In genomic region chr15:31320022-31320421, GRCh38 we compare ENCODE assay signal across 19 cellular contexts. TPM values are rescaled to one million over a fixed set of nuclear protein-coding genes. Genes with fewer than 3 reads are reported as not detected.
DNase-seq lines count a peak whose midpoint lies in the region; ATAC-seq and TF ChIP-seq lines count a peak whose summit lies in the region.
"Had no signal": no experiment of that assay in that cellular context is flagged by ENCODE, and none has a peak within 500 bp of the region (broad histone marks: within the 10 kb centered on the region; RNA-seq: fewer than 3 reads in every experiment).

No MANE protein-coding gene starts in this region.

- no peaks in the 10 kb centered on the region for H3K27me3 Mint-ChIP-seq in activated naive CD8-positive, alpha-beta T cell treated with anti-CD3 and anti-CD28 coated beads, Interleukin-2, amount 10 ng/mL, durations not matched to agents 7 days and 5 days
- no peaks in the 10 kb centered on the region for H3K27me3 Mint-ChIP-seq in activated naive CD8-positive, alpha-beta T cell treated with anti-CD3 and anti-CD28 coated beads, Interleukin-2, amount 50 U/mL, for 24 hours
- H3K27me3 Mint-ChIP-seq in activated T-helper 17 cell treated with anti-CD3 and anti-CD28 coated beads, Interleukin-2, amount 50 U/mL, for 72 hours: no peaks in the 10 kb centered on the region

- peak overlapping the region; percentile 54 for H3K27ac Mint-ChIP-seq in activated naive CD8-positive, alpha-beta T cell treated with anti-CD3 and anti-CD28 coated beads, Interleukin-2, amount 10 ng/mL, durations not matched to agents 7 days and 5 days
- no peak overlapping the region for H3K27ac Mint-ChIP-seq in activated naive CD8-positive, alpha-beta T cell treated with anti-CD3 and anti-CD28 coated beads, Interleukin-2, amount 50 U/mL, for 24 hours
- H3K27ac Mint-ChIP-seq in activated T-helper 17 cell treated with anti-CD3 and anti-CD28 coated beads, Interleukin-2, amount 50 U/mL, for 72 hours: peak overlapping the region; percentile 2
- H3K27ac Mint-ChIP-seq: HFFc6 had no signal

- ATAC-seq in activated naive CD8-positive, alpha-beta T cell treated with anti-CD3 and anti-CD28 coated beads, Interleukin-2, amount 10 ng/mL, durations not matched to agents 7 days and 5 days (ENCODE audit: low read depth): no peak
- no peak for ATAC-seq in activated naive CD8-positive, alpha-beta T cell treated with anti-CD3 and anti-CD28 coated beads, Interleukin-2, amount 50 U/mL, for 24 hours
- no peak for ATAC-seq in activated T-helper 17 cell treated with anti-CD3 and anti-CD28 coated beads, Interleukin-2, amount 50 U/mL, for 72 hours (replicated peaks)
- peak; percentile 31 for ATAC-seq in upper lobe of right lung
- ATAC-seq in GM19035 (IDR thresholded peaks at IDR 0.05; ENCODE audit: unreplicated experiment): no peak
- no peak for ATAC-seq in HG03521 (IDR thresholded peaks at IDR 0.05; ENCODE audit: unreplicated experiment)
- ATAC-seq: Panc1 had no signal

- no peaks in the 10 kb centered on the region for H3K9me3 ChIP-seq in upper lobe of right lung
- H3K9me3 ChIP-seq: SK-N-SH had no signal

- peaks cover 63% of the 10 kb centered on the region for H3K4me1 Mint-ChIP-seq in activated naive CD8-positive, alpha-beta T cell treated with anti-CD3 and anti-CD28 coated beads, Interleukin-2, amount 10 ng/mL, durations not matched to agents 7 days and 5 days
- H3K4me1 Mint-ChIP-seq in activated naive CD8-positive, alpha-beta T cell treated with anti-CD3 and anti-CD28 coated beads, Interleukin-2, amount 50 U/mL, for 24 hours: peaks cover 51% of the 10 kb centered on the region
- H3K4me1 Mint-ChIP-seq in activated T-helper 17 cell treated with anti-CD3 and anti-CD28 coated beads, Interleukin-2, amount 50 U/mL, for 72 hours: peaks cover 16% of the 10 kb centered on the region

- no peak for DNase-seq in activated naive CD8-positive, alpha-beta T cell treated with anti-CD3 and anti-CD28 coated beads, Interleukin-2, amount 10 ng/mL, durations not matched to agents 7 days and 5 days
- DNase-seq in activated naive CD8-positive, alpha-beta T cell treated with anti-CD3 and anti-CD28 coated beads, Interleukin-2, amount 50 U/mL, for 24 hours: no peak
- peak; percentile 67 for DNase-seq in Jurkat, Clone E6-1 (ENCODE audit: low read depth, low spot score)
- peak; percentile 20 for DNase-seq in upper lobe of right lung
- no peak for DNase-seq in DMS79 (lab: John Stamatoyannopoulos, UW)
- DNase-seq: HFFc6; Karpas-422; MM.1S; NCI-H1436; NCI-H2081; NCI-H524 treated with DMSO at 0.1 percent for 48 hours; NK-92 treated with Interleukin-12 subunit alpha and Interleukin-12 subunit beta, amount 100 ng/mL, for 24 hours; Right ventricle myocardium superior; SK-N-SH had no signal

- H3K27me3 ChIP-seq in upper lobe of right lung: no peaks in the 10 kb centered on the region

- intact Hi-C loops in upper lobe of right lung (cut with DNase I): loop anchor here (10.0 kb wide), 1 partner anchor 105 kb away; no protein-coding TSS in a partner anchor

- H3K4me3 Mint-ChIP-seq in activated naive CD8-positive, alpha-beta T cell treated with anti-CD3 and anti-CD28 coated beads, Interleukin-2, amount 10 ng/mL, durations not matched to agents 7 days and 5 days: peak overlapping the region; percentile 0
- no peak overlapping the region for H3K4me3 Mint-ChIP-seq in activated naive CD8-positive, alpha-beta T cell treated with anti-CD3 and anti-CD28 coated beads, Interleukin-2, amount 50 U/mL, for 24 hours
- no peak overlapping the region for H3K4me3 Mint-ChIP-seq in activated T-helper 17 cell treated with anti-CD3 and anti-CD28 coated beads, Interleukin-2, amount 50 U/mL, for 72 hours
- H3K4me3 Mint-ChIP-seq: CD8-positive, alpha-beta memory T cell; HFFc6 had no signal

- H3K9me3 Mint-ChIP-seq in activated naive CD8-positive, alpha-beta T cell treated with anti-CD3 and anti-CD28 coated beads, Interleukin-2, amount 10 ng/mL, durations not matched to agents 7 days and 5 days: peaks cover 3% of the 10 kb centered on the region
- H3K9me3 Mint-ChIP-seq in activated naive CD8-positive, alpha-beta T cell treated with anti-CD3 and anti-CD28 coated beads, Interleukin-2, amount 50 U/mL, for 24 hours: peaks cover 9% of the 10 kb centered on the region
- peaks cover 3% of the 10 kb centered on the region for H3K9me3 Mint-ChIP-seq in activated T-helper 17 cell treated with anti-CD3 and anti-CD28 coated beads, Interleukin-2, amount 50 U/mL, for 72 hours
- H3K9me3 Mint-ChIP-seq: CD8-positive, alpha-beta memory T cell; HFFc6 had no signal

- H3K36me3 ChIP-seq in upper lobe of right lung: no peaks in the 10 kb centered on the region

- no peak for TF ChIP-seq CTCF in upper lobe of right lung (IDR thresholded peaks at IDR 0.05)

- no peak overlapping the region for H3K4me3 ChIP-seq in Jurkat, Clone E6-1 (ENCODE audit: low read length)
- H3K4me3 ChIP-seq in upper lobe of right lung: no peak overlapping the region

- peaks cover 7% of the 10 kb centered on the region for H3K4me1 ChIP-seq in upper lobe of right lung

- peaks cover 11% of the 10 kb centered on the region for H3K36me3 Mint-ChIP-seq in activated naive CD8-positive, alpha-beta T cell treated with anti-CD3 and anti-CD28 coated beads, Interleukin-2, amount 10 ng/mL, durations not matched to agents 7 days and 5 days
- no peaks in the 10 kb centered on the region for H3K36me3 Mint-ChIP-seq in activated naive CD8-positive, alpha-beta T cell treated with anti-CD3 and anti-CD28 coated beads, Interleukin-2, amount 50 U/mL, for 24 hours (ENCODE audit: low read depth)
- H3K36me3 Mint-ChIP-seq in activated T-helper 17 cell treated with anti-CD3 and anti-CD28 coated beads, Interleukin-2, amount 50 U/mL, for 72 hours (ENCODE audit: low read depth): no peaks in the 10 kb centered on the region
- H3K36me3 Mint-ChIP-seq: CD8-positive, alpha-beta memory T cell had no signal

- POLR2A ChIA-PET in activated naive CD8-positive, alpha-beta T cell treated with anti-CD3 and anti-CD28 coated beads, Interleukin-2, amount 10 ng/mL, durations not matched to agents 7 days and 5 days (lab: Charles Lee): interaction anchor here (2.1 kb wide), 1 partner anchor 53 kb away, joined by 7 read pairs; no protein-coding TSS in a partner anchor

- H3K27ac ChIP-seq in upper lobe of right lung: no peak overlapping the region

RNA-seq across cellular contexts. Expression of gene KLF13, which starts 6.6 kb away (rescaled TPM):
- 100 to 1,000 TPM; 230 to 252 TPM for total RNA-seq in activated naive CD8-positive, alpha-beta T cell treated with anti-CD3 and anti-CD28 coated beads, Interleukin-2, amount 10 ng/mL, durations not matched to agents 7 days and 5 days
- polyA plus RNA-seq in Jurkat, Clone E6-1 (2012; ENCODE audit: insufficient read depth, insufficient read length): 58.9 TPM
- 100 to 1,000 TPM; 101 to 119 TPM for total RNA-seq in activated T-helper 17 cell treated with anti-CD3 and anti-CD28 coated beads, Interleukin-2, amount 50 U/mL, for 72 hours
- 176 TPM for total RNA-seq in upper lobe of right lung

Comparison
In these comparisons a context has a peak if more than half of its experiments do, and no peak if none do; other contexts are left out.
1. DNase-seq: peak in Jurkat, Clone E6-1 (single experiment) and upper lobe of right lung (single experiment); none in activated naive CD8-positive, alpha-beta T cell treated with anti-CD3 and anti-CD28 coated beads, Interleukin-2, amount 10 ng/mL, durations not matched to agents 7 days and 5 days (single experiment), activated naive CD8-positive, alpha-beta T cell treated with anti-CD3 and anti-CD28 coated beads, Interleukin-2, amount 50 U/mL, for 24 hours (single experiment) and DMS79 (single experiment).